1 cellular context compared by ENCODE assay signal in the genomic region with DNA sequence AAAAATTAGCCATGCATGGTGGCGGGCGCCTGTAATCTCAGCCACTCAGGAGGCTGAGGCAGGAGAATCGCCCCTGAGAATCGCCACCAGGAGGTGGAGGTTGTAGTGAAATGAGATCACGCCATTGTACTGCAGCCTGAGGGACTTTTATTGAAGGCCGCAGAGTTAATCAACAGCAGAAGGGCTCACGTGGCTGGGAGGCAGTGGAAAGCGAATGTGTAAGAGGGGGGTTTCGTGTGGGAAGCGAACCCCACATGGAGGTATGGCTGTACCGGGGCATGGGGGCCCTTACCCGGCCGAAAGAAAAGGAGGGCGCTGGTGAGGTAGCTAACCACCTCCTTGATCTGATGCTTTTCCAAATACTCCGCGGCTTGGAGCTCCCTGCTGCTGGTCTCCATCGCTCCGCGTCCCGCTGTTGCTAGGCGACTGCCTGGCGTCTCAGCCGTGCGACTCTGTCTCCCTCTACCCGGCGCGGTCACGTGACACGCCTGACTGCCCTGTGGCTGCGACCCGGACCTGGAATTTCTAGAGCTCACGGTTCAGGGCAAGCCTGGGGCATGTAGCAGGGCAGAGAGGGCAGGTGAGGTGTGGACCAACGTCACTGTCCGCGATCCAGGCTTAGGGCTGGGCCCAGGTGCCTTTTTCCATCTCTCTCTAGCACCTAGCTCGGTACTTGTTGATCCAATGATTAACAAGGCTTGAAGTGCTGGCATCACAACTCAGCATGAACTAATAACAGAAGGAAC.
TF ChIP-seq lines count a peak whose summit lies in the region.

A gene with protein sequence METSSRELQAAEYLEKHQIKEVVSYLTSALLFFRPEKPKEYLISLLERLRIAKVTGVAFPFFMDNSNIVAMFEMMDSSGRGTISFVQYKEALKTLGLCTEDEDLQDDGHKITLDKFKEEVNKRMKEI (minus strand): TSS at position 428 of the 746 bp plus-strand sequence. CDS start 30 bp downstream, at position 398.

TF ChIP-seq in HepG2, 621 proteins besides CTCF, POLR2A, EP300 and RAD21 (continued from another document and continues in another):
- TF ChIP-seq, protein P1, sequence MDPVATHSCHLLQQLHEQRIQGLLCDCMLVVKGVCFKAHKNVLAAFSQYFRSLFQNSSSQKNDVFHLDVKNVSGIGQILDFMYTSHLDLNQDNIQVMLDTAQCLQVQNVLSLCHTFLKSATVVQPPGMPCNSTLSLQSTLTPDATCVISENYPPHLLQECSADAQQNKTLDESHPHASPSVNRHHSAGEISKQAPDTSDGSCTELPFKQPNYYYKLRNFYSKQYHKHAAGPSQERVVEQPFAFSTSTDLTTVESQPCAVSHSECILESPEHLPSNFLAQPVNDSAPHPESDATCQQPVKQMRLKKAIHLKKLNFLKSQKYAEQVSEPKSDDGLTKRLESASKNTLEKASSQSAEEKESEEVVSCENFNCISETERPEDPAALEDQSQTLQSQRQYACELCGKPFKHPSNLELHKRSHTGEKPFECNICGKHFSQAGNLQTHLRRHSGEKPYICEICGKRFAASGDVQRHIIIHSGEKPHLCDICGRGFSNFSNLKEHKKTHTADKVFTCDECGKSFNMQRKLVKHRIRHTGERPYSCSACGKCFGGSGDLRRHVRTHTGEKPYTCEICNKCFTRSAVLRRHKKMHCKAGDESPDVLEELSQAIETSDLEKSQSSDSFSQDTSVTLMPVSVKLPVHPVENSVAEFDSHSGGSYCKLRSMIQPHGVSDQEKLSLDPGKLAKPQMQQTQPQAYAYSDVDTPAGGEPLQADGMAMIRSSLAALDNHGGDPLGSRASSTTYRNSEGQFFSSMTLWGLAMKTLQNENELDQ (CRISPR knock-in tag; IDR thresholded peaks at IDR 0.05; ENCODE audit: borderline replicate concordance), result no peak
- TF ChIP-seq, protein P2, sequence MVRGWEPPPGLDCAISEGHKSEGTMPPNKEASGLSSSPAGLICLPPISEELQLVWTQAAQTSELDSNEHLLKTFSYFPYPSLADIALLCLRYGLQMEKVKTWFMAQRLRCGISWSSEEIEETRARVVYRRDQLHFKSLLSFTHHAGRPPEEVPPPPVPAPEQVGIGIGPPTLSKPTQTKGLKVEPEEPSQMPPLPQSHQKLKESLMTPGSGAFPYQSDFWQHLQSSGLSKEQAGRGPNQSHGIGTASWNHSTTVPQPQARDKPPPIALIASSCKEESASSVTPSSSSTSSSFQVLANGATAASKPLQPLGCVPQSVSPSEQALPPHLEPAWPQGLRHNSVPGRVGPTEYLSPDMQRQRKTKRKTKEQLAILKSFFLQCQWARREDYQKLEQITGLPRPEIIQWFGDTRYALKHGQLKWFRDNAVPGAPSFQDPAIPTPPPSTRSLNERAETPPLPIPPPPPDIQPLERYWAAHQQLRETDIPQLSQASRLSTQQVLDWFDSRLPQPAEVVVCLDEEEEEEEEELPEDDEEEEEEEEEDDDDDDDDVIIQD (CRISPR knock-in tag; IDR thresholded peaks at IDR 0.05; ENCODE audit: low read depth), result no peak
- TF ChIP-seq SAFB2 (CRISPR knock-in tag; IDR thresholded peaks at IDR 0.05; ENCODE audit: borderline replicate concordance, low read depth) (no peak), ZSCAN29 (CRISPR knock-in tag; conservative IDR thresholded peaks at IDR 0.05) (no peak), GABPB1 (CRISPR knock-in tag; IDR thresholded peaks at IDR 0.05) (peak; percentile 54; the same call in 1 of the 2 replicates), SKI (IDR thresholded peaks at IDR 0.05; ENCODE audit: partially characterized antibody) (no peak), KAT8 (CRISPR knock-in tag; IDR thresholded peaks at IDR 0.05) (0 out of 2 replicates have a peak, but pooled peaks have one; percentile 20), ARID2 (CRISPR knock-in tag; IDR thresholded peaks at IDR 0.05; ENCODE audit: borderline replicate concordance) (no peak), SIN3A (IDR thresholded peaks at IDR 0.05; ENCODE audit: borderline replicate concordance, low read depth, low read length) (peak; percentile 91; the same call in 1 of the 2 replicates), RAD51 (IDR thresholded peaks at IDR 0.05; ENCODE audit: borderline replicate concordance) (peak; percentile 97), PAWR (CRISPR knock-in tag; IDR thresholded peaks at IDR 0.05; ENCODE audit: borderline replicate concordance) (no peak), MTA3 (CRISPR knock-in tag; IDR thresholded peaks at IDR 0.05) (no peak), SUZ12 (IDR thresholded peaks at IDR 0.05; ENCODE audit: low read depth, low read length) (no peak), NAIF1 (CRISPR knock-in tag; IDR thresholded peaks at IDR 0.05; ENCODE audit: borderline replicate concordance) (peak; percentile 63; the same call in 1 of the 2 replicates), SP4 (CRISPR knock-in tag; IDR thresholded peaks at IDR 0.05) (0 out of 2 replicates have a peak, but pooled peaks have one; percentile 19), ZMAT3 (CRISPR knock-in tag; conservative IDR thresholded peaks at IDR 0.05) (no peak), KAT2B (IDR thresholded peaks at IDR 0.05; ENCODE audit: borderline replicate concordance, low read depth, low read length) (no peak), NR2F6 (IDR thresholded peaks at IDR 0.05) (no peak), NR2F6 (CRISPR knock-in tag; IDR thresholded peaks at IDR 0.05) (peak; percentile 41; the same call in 1 of the 2 replicates), ZNF460 (CRISPR knock-in tag; IDR thresholded peaks at IDR 0.05; ENCODE audit: borderline replicate concordance) (no peak), KLF16 (CRISPR knock-in tag; IDR thresholded peaks at IDR 0.05) (0 out of 4 replicates have a peak, but pooled peaks of 1 of the 2 experiments have one; percentile 36), NFKB2 (CRISPR knock-in tag; IDR thresholded peaks at IDR 0.05; ENCODE audit: borderline replicate concordance) (0 out of 2 replicates have a peak, but pooled peaks have one; percentile 22), ZNF10 (CRISPR knock-in tag; IDR thresholded peaks at IDR 0.05; ENCODE audit: borderline replicate concordance, low read depth) (no peak), PRPF4 (IDR thresholded peaks at IDR 0.05; ENCODE audit: low read depth, low read length, poor library complexity, severe bottlenecking) (no peak), ZNF839 (CRISPR knock-in tag; IDR thresholded peaks at IDR 0.05; ENCODE audit: borderline replicate concordance) (peak; percentile 43; the same call in 1 of the 2 replicates), ZFP82 (CRISPR knock-in tag; IDR thresholded peaks at IDR 0.05; ENCODE audit: borderline replicate concordance) (no peak), ZNF761 (CRISPR knock-in tag; conservative IDR thresholded peaks at IDR 0.05) (no peak), HHEX (CRISPR knock-in tag; IDR thresholded peaks at IDR 0.05) (no peak), SSRP1 (CRISPR knock-in tag; IDR thresholded peaks at IDR 0.05) (no peak), HNF4A (CRISPR knock-in tag; IDR thresholded peaks at IDR 0.05) (peak; percentile 13; the same call in 1 of the 2 replicates)
- TF ChIP-seq, protein P3, sequence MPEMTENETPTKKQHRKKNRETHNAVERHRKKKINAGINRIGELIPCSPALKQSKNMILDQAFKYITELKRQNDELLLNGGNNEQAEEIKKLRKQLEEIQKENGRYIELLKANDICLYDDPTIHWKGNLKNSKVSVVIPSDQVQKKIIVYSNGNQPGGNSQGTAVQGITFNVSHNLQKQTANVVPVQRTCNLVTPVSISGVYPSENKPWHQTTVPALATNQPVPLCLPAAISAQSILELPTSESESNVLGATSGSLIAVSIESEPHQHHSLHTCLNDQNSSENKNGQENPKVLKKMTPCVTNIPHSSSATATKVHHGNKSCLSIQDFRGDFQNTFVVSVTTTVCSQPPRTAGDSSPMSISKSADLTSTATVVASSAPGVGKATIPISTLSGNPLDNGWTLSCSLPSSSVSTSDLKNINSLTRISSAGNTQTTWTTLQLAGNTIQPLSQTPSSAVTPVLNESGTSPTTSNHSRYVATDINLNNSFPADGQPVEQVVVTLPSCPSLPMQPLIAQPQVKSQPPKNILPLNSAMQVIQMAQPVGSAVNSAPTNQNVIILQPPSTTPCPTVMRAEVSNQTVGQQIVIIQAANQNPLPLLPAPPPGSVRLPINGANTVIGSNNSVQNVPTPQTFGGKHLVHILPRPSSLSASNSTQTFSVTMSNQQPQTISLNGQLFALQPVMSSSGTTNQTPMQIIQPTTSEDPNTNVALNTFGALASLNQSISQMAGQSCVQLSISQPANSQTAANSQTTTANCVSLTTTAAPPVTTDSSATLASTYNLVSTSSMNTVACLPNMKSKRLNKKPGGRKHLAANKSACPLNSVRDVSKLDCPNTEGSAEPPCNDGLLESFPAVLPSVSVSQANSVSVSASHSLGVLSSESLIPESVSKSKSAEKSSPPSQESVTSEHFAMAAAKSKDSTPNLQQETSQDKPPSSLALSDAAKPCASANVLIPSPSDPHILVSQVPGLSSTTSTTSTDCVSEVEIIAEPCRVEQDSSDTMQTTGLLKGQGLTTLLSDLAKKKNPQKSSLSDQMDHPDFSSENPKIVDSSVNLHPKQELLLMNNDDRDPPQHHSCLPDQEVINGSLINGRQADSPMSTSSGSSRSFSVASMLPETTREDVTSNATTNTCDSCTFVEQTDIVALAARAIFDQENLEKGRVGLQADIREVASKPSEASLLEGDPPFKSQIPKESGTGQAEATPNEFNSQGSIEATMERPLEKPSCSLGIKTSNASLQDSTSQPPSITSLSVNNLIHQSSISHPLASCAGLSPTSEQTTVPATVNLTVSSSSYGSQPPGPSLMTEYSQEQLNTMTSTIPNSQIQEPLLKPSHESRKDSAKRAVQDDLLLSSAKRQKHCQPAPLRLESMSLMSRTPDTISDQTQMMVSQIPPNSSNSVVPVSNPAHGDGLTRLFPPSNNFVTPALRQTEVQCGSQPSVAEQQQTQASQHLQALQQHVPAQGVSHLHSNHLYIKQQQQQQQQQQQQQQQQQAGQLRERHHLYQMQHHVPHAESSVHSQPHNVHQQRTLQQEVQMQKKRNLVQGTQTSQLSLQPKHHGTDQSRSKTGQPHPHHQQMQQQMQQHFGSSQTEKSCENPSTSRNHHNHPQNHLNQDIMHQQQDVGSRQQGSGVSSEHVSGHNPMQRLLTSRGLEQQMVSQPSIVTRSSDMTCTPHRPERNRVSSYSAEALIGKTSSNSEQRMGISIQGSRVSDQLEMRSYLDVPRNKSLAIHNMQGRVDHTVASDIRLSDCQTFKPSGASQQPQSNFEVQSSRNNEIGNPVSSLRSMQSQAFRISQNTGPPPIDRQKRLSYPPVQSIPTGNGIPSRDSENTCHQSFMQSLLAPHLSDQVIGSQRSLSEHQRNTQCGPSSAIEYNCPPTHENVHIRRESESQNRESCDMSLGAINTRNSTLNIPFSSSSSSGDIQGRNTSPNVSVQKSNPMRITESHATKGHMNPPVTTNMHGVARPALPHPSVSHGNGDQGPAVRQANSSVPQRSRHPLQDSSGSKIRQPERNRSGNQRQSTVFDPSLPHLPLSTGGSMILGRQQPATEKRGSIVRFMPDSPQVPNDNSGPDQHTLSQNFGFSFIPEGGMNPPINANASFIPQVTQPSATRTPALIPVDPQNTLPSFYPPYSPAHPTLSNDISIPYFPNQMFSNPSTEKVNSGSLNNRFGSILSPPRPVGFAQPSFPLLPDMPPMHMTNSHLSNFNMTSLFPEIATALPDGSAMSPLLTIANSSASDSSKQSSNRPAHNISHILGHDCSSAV (CRISPR knock-in tag; IDR thresholded peaks at IDR 0.05; ENCODE audit: borderline replicate concordance), result no peak
- TF ChIP-seq, protein P4, sequence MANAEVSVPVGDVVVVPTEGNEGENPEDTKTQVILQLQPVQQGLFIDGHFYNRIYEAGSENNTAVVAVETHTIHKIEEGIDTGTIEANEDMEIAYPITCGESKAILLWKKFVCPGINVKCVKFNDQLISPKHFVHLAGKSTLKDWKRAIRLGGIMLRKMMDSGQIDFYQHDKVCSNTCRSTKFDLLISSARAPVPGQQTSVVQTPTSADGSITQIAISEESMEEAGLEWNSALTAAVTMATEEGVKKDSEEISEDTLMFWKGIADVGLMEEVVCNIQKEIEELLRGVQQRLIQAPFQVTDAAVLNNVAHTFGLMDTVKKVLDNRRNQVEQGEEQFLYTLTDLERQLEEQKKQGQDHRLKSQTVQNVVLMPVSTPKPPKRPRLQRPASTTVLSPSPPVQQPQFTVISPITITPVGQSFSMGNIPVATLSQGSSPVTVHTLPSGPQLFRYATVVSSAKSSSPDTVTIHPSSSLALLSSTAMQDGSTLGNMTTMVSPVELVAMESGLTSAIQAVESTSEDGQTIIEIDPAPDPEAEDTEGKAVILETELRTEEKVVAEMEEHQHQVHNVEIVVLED (CRISPR knock-in tag; IDR thresholded peaks at IDR 0.05; ENCODE audit: borderline replicate concordance), result peak; percentile 39; the same call in 1 of the 2 replicates
- TF ChIP-seq, protein P5, sequence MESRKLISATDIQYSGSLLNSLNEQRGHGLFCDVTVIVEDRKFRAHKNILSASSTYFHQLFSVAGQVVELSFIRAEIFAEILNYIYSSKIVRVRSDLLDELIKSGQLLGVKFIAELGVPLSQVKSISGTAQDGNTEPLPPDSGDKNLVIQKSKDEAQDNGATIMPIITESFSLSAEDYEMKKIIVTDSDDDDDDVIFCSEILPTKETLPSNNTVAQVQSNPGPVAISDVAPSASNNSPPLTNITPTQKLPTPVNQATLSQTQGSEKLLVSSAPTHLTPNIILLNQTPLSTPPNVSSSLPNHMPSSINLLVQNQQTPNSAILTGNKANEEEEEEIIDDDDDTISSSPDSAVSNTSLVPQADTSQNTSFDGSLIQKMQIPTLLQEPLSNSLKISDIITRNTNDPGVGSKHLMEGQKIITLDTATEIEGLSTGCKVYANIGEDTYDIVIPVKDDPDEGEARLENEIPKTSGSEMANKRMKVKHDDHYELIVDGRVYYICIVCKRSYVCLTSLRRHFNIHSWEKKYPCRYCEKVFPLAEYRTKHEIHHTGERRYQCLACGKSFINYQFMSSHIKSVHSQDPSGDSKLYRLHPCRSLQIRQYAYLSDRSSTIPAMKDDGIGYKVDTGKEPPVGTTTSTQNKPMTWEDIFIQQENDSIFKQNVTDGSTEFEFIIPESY (CRISPR knock-in tag; IDR thresholded peaks at IDR 0.05), result peak; percentile 91
- TF ChIP-seq, protein P6, sequence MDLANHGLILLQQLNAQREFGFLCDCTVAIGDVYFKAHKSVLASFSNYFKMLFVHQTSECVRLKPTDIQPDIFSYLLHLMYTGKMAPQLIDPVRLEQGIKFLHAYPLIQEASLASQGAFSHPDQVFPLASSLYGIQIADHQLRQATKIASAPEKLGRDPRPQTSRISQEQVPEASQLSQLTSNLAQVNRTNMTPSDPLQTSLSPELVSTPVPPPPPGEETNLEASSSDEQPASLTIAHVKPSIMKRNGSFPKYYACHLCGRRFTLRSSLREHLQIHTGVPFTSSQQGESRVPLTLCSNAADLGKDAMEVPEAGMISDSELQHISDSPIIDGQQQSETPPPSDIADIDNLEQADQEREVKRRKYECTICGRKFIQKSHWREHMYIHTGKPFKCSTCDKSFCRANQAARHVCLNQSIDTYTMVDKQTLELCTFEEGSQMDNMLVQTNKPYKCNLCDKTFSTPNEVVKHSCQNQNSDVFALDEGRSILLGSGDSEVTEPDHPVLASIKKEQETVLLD (CRISPR knock-in tag; IDR thresholded peaks at IDR 0.05; ENCODE audit: low read depth), result no peak
- TF ChIP-seq, protein P7, sequence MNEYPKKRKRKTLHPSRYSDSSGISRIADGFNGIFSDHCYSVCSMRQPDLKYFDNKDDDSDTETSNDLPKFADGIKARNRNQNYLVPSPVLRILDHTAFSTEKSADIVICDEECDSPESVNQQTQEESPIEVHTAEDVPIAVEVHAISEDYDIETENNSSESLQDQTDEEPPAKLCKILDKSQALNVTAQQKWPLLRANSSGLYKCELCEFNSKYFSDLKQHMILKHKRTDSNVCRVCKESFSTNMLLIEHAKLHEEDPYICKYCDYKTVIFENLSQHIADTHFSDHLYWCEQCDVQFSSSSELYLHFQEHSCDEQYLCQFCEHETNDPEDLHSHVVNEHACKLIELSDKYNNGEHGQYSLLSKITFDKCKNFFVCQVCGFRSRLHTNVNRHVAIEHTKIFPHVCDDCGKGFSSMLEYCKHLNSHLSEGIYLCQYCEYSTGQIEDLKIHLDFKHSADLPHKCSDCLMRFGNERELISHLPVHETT (CRISPR knock-in tag; conservative IDR thresholded peaks at IDR 0.05), result no peak
